9 cellular contexts compared by ENCODE assay signal in the genomic region with DNA sequence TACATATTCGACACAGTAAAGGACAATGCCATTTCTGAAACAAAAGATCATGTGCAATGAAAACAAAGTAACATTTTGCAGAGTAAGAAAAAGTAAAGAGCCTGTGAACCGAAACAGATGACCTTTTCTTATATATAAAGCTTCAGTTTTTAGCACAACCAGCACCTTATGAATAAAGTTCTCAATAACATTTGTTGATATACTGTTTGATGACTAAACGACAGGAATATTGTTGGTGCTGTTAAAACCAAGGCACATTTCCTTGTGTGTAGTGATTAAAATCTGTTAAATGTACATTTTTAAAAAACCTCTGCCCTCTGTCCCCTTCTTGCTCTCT. TPM values are rescaled to one million over a fixed set of nuclear protein-coding genes. Genes with fewer than 3 reads are reported as not detected.
DNase-seq lines count a peak whose midpoint lies in the region; ATAC-seq and TF ChIP-seq lines count a peak whose summit lies in the region.
"Had no signal": no experiment of that assay in that cellular context is flagged by ENCODE, and none has a peak within 500 bp of the region (broad histone marks: within the 10 kb centered on the region; RNA-seq: fewer than 3 reads in every experiment).

No MANE protein-coding gene starts in this region.

- H3K36me3 ChIP-seq in transverse colon, result no peaks in the 10 kb centered on the region

- 11 to 14% methylated on average over 3 of the region's 3 CpGs for WGBS in lower leg skin, 2 donors
- WGBS in transverse colon (ENCODE audit: low coverage in 1 of 2), 2 donors, result 1 to 6% methylated on average over 3 of the region's 3 CpGs

- intact Hi-C loops in lower leg skin (cut with DNase I; ENCODE audit: low total_unique reads), result no loop called here
- intact Hi-C loops in transverse colon (cut with DNase I; ENCODE audit: low total_unique reads), result no loop called here

- H3K4me3 ChIP-seq in lower leg skin (ENCODE audit: low read depth, poor library complexity, severe bottlenecking), result peak overlapping the region; percentile 97
- H3K4me3 ChIP-seq in transverse colon, result peak overlapping the region; percentile 79 to 94 (median 92)

- no peak for ATAC-seq in activated T-cell treated with anti-CD3 and anti-CD28 coated beads, Interleukin-2, amount 50 U/mL, for 72 hours (replicated peaks in 1 of 2)
- ATAC-seq in activated naive CD8-positive, alpha-beta T cell treated with anti-CD3 and anti-CD28 coated beads, Interleukin-2, amount 10 ng/mL, durations not matched to agents 7 days and 5 days (ENCODE audit: low read depth), result no peak

- no peaks in the 10 kb centered on the region for H3K27me3 Mint-ChIP-seq in activated T-cell treated with anti-CD3 and anti-CD28 coated beads, Interleukin-2, amount 50 U/mL, for 72 hours (ENCODE audit: low read depth)
- no peaks in the 10 kb centered on the region for H3K27me3 Mint-ChIP-seq in activated naive CD8-positive, alpha-beta T cell treated with anti-CD3 and anti-CD28 coated beads, Interleukin-2, amount 10 ng/mL, durations not matched to agents 7 days and 5 days

- no peak for TF ChIP-seq POLR2A in lower leg skin (IDR thresholded peaks at IDR 0.05)
- TF ChIP-seq POLR2A in transverse colon (IDR thresholded peaks at IDR 0.05), result no peak

- peaks cover 12 to 15% of the 10 kb centered on the region in 2 donors for H3K36me3 Mint-ChIP-seq in activated T-cell treated with anti-CD3 and anti-CD28 coated beads, Interleukin-2, amount 50 U/mL, for 72 hours (ENCODE audit: insufficient read depth in 2 of 2)
- H3K36me3 Mint-ChIP-seq in activated naive CD8-positive, alpha-beta T cell treated with anti-CD3 and anti-CD28 coated beads, Interleukin-2, amount 10 ng/mL, durations not matched to agents 7 days and 5 days, result peaks cover 17% of the 10 kb centered on the region

- peaks cover 8 to 70% (median 29%) of the 10 kb centered on the region in 4 donors for H3K4me1 ChIP-seq in transverse colon

- no peaks in the 10 kb centered on the region for H3K27me3 ChIP-seq in transverse colon

- no peak for TF ChIP-seq EP300 in transverse colon (IDR thresholded peaks at IDR 0.05; ENCODE audit: low read depth)

- TF ChIP-seq CTCF in lower leg skin (IDR thresholded peaks at IDR 0.05) (no peak), transverse colon (IDR thresholded peaks at IDR 0.05) (no peak)

- peak overlapping the region; percentile 92 to 100 for H3K4me3 Mint-ChIP-seq in activated T-cell treated with anti-CD3 and anti-CD28 coated beads, Interleukin-2, amount 50 U/mL, for 72 hours
- H3K4me3 Mint-ChIP-seq in activated naive CD8-positive, alpha-beta T cell treated with anti-CD3 and anti-CD28 coated beads, Interleukin-2, amount 10 ng/mL, durations not matched to agents 7 days and 5 days, result peak overlapping the region; percentile 91

- POLR2A ChIA-PET in activated naive CD8-positive, alpha-beta T cell treated with anti-CD3 and anti-CD28 coated beads, Interleukin-2, amount 10 ng/mL, durations not matched to agents 7 days and 5 days (lab: Charles Lee), result interaction anchor here (0.8 to 1.5 kb wide), 2 partner anchors 381 to 464 kb away, joined by 3 read pairs; no protein-coding TSS in a partner anchor

- in situ Hi-C loops in transverse colon (cut with MboI; ENCODE audit: low pct_ligation_motif_present in 1 of 4, low pct_unique_long_range_greater_than_20kb in 1 of 4, low sequenced_read_pairs in 3 of 4), result no loop called here

- peak overlapping the region; percentile 98 for H3K27ac Mint-ChIP-seq in activated T-cell treated with anti-CD3 and anti-CD28 coated beads, Interleukin-2, amount 50 U/mL, for 72 hours
- H3K27ac Mint-ChIP-seq in activated naive CD8-positive, alpha-beta T cell treated with anti-CD3 and anti-CD28 coated beads, Interleukin-2, amount 10 ng/mL, durations not matched to agents 7 days and 5 days, result peak overlapping the region; percentile 93

- no peaks in the 10 kb centered on the region for H3K9me3 Mint-ChIP-seq in activated T-cell treated with anti-CD3 and anti-CD28 coated beads, Interleukin-2, amount 50 U/mL, for 72 hours
- H3K9me3 Mint-ChIP-seq in activated naive CD8-positive, alpha-beta T cell treated with anti-CD3 and anti-CD28 coated beads, Interleukin-2, amount 10 ng/mL, durations not matched to agents 7 days and 5 days, result no peaks in the 10 kb centered on the region

- peaks cover 39% of the 10 kb centered on the region for H3K4me1 Mint-ChIP-seq in activated T-cell treated with anti-CD3 and anti-CD28 coated beads, Interleukin-2, amount 50 U/mL, for 72 hours (ENCODE audit: low read depth)
- peaks cover 34% of the 10 kb centered on the region for H3K4me1 Mint-ChIP-seq in activated naive CD8-positive, alpha-beta T cell treated with anti-CD3 and anti-CD28 coated beads, Interleukin-2, amount 10 ng/mL, durations not matched to agents 7 days and 5 days

- no peak for DNase-seq in activated T-cell treated with anti-CD3 and anti-CD28 coated beads, Interleukin-2, amount 50 U/mL, for 72 hours
- DNase-seq in activated T-cell treated with anti-CD3 and anti-CD28 coated beads, Interleukin-2, amount 50 U/mL, for 1 hour, result no peak
- no peak for DNase-seq in activated naive CD8-positive, alpha-beta T cell treated with anti-CD3 and anti-CD28 coated beads, Interleukin-2, amount 10 ng/mL, durations not matched to agents 7 days and 5 days
- DNase-seq in lower leg skin (ENCODE audit: low spot score in 2 of 2) (no peak), transverse colon (no peak), NCI-H1694 treated with DMSO at 0.1 percent for 48 hours (lab: John Stamatoyannopoulos, UW) (no peak), NCI-H2171 treated with DMSO at 0.1 percent for 48 hours (lab: John Stamatoyannopoulos, UW) (no peak)
- no peak for DNase-seq in stimulated activated naive CD4-positive, alpha-beta T cell treated with Interleukin-2 at 50 U/mL for 16 hours (lab: John Stamatoyannopoulos, UW)
- DNase-seq: DMS 273 treated with DMSO at 0.1 percent for 48 hours had no signal

- no peaks in the 10 kb centered on the region for H3K9me3 ChIP-seq in transverse colon

- peak overlapping the region; percentile 97 to 99 (median 98) for H3K27ac ChIP-seq in transverse colon

RNA-seq across cellular contexts. Expression of a gene that starts 1.4 kb away (rescaled TPM):
- 10 to 100 TPM; 33.1 to 59.4 TPM for total RNA-seq in activated T-cell treated with anti-CD3 and anti-CD28 coated beads, Interleukin-2, amount 50 U/mL, for 72 hours
- total RNA-seq in activated naive CD8-positive, alpha-beta T cell treated with anti-CD3 and anti-CD28 coated beads, Interleukin-2, amount 10 ng/mL, durations not matched to agents 7 days and 5 days, result 10 to 100 TPM; 22.6 to 25.7 TPM
- total RNA-seq in lower leg skin (10 to 100 TPM; 38.4 to 57.0 (median 46.0) TPM), transverse colon (100 to 1,000 TPM in 1 of 4 donors, 10 to 100 TPM in 3; 20.6 to 818 (median 41.3) TPM)
